ENCODE assay signal across 10 cellular contexts in the genomic region with DNA sequence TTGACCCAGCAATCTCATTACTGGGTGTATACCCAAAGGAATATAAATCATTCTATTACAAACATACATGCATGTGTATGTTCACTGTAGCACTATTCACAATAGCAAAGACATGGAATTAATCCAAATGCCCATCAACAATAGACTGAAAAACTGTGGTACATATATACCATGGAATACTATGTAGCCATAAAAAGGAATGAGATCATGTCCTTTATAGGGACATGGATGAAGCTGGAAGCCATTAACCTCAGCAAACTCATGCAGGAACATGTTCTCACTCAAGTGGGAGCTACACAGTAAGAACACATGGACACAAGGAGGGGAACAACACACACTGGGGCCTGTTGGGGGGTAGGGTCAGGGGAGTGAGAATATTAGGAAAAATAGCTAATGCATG. TPM values are rescaled to one million over a fixed set of nuclear protein-coding genes. Genes with fewer than 3 reads are reported as not detected.
A peak's percentile ranks its signal among the peaks of the same experiment; 100 is the strongest.
DNase-seq lines count a peak whose midpoint lies in the region; ATAC-seq and TF ChIP-seq lines count a peak whose summit lies in the region.
"Not testable (repeated sequence)": the region's sequence is repeated elsewhere in the genome, so short reads cannot be mapped to it uniquely, and the experiment has no call there.
"Had no signal": no experiment of that assay in that cellular context is flagged by ENCODE, and none has a peak within 500 bp of the region (broad histone marks: within the 10 kb centered on the region; RNA-seq: fewer than 3 reads in every experiment).

No MANE protein-coding gene starts in this region.

- not testable (repeated sequence) for H3K4me3 ChIP-seq in CD4-positive, alpha-beta memory T cell (ENCODE audit: low read length in 2 of 2)

- peak overlapping the region in 4 of 7 donors; percentile 46 to 76 (median 54) for H3K27ac Mint-ChIP-seq in CD4-positive, alpha-beta memory T cell
- H3K27ac Mint-ChIP-seq in activated T-helper 2 cell treated with anti-CD3 and anti-CD28 coated beads, Interferon-gamma antibody, Interleukin-2, Interleukin-4, amounts not matched to agents 10 μg/mL and 5 μg/mL and 100 μg/mL, durations not matched to agents 14 hours and 24 hours and 36 hours; stimulated activated naive CD8-positive, alpha-beta T cell treated with anti-CD3 and anti-CD28 coated beads, Interleukin-15, Interleukin-2, amounts not matched to agents 100 ng/mL and 50 ng/mL, for 24 hours: not testable (repeated sequence)
- H3K27ac Mint-ChIP-seq in brain: peak overlapping the region in 3 of 5 experiments; percentile 76 to 82 (median 78)
- peak overlapping the region; percentile 61 to 92 (median 87) for H3K27ac Mint-ChIP-seq in nephron

- POLR2A ChIA-PET in CD4-positive, alpha-beta memory T cell (lab: Charles Lee; ENCODE audit: partially characterized antibody): interaction anchor here (0.6 to 4.5 kb wide), 3 partner anchors 35 to 60 kb away, joined by 3 to 54 read pairs (median 13); partner anchors contain the start of genes MAP3K12, SP1 and TARBP2

- H3K27me3 Mint-ChIP-seq in CD4-positive, alpha-beta memory T cell; activated T-helper 2 cell treated with anti-CD3 and anti-CD28 coated beads, Interferon-gamma antibody, Interleukin-2, Interleukin-4, amounts not matched to agents 10 μg/mL and 5 μg/mL and 100 μg/mL, durations not matched to agents 14 hours and 24 hours and 36 hours (ENCODE audit: low read depth); brain; nephron (ENCODE audit: low read depth); stimulated activated naive CD8-positive, alpha-beta T cell treated with anti-CD3 and anti-CD28 coated beads, Interleukin-15, Interleukin-2, amounts not matched to agents 100 ng/mL and 50 ng/mL, for 24 hours: not testable (repeated sequence)

- H3K9me3 ChIP-seq in CD4-positive, alpha-beta memory T cell (ENCODE audit: control insufficient read depth in 1 of 2, low read length in 2 of 2): not testable (repeated sequence)

- peak overlapping the region in 1 of 8 donors; percentile 73 for H3K4me3 Mint-ChIP-seq in CD4-positive, alpha-beta memory T cell
- H3K4me3 Mint-ChIP-seq in activated T-helper 2 cell treated with anti-CD3 and anti-CD28 coated beads, Interferon-gamma antibody, Interleukin-2, Interleukin-4, amounts not matched to agents 10 μg/mL and 5 μg/mL and 100 μg/mL, durations not matched to agents 14 hours and 24 hours and 36 hours (ENCODE audit: low read depth): peak overlapping the region; percentile 28
- H3K4me3 Mint-ChIP-seq in brain (peak overlapping the region in 4 of 5 experiments; percentile 45 to 66 (median 62)), nephron (peak overlapping the region; percentile 32 to 73 (median 62))
- H3K4me3 Mint-ChIP-seq in stimulated activated naive CD8-positive, alpha-beta T cell treated with anti-CD3 and anti-CD28 coated beads, Interleukin-15, Interleukin-2, amounts not matched to agents 100 ng/mL and 50 ng/mL, for 24 hours: peak overlapping the region; percentile 17

- CTCF ChIA-PET in CD4-positive, alpha-beta memory T cell (lab: Charles Lee; ENCODE audit: partially characterized antibody): interaction anchor here (0.7 to 1.5 kb wide), 3 partner anchors 16 to 249 kb away, joined by 3 to 6 read pairs (median 3); partner anchors contain the start of gene AMHR2

- DNase-seq in CD4-positive, alpha-beta memory T cell; activated T-helper 2 cell treated with anti-CD3 and anti-CD28 coated beads, Interferon-gamma antibody, Interleukin-2, Interleukin-4, amounts not matched to agents 10 μg/mL and 5 μg/mL and 100 μg/mL, durations not matched to agents 14 hours and 24 hours and 36 hours (ENCODE audit: low spot score): not testable (repeated sequence)

- H3K27ac ChIP-seq in CD4-positive, alpha-beta memory T cell (ENCODE audit: low read depth, low read length): not testable (repeated sequence)

- ATAC-seq in SK-N-SH treated with all-trans-retinoic acid at 6 μM for 48 hours: not testable (repeated sequence)

- not testable (repeated sequence) for TF ChIP-seq CTCF in brain (conservative IDR thresholded peaks at IDR 0.05); nephron (IDR thresholded peaks at IDR 0.05; ENCODE audit: unreplicated experiment in 3 of 3)

- H3K4me1 Mint-ChIP-seq in CD4-positive, alpha-beta memory T cell: peaks cover 14 to 42% (median 27%) of the 10 kb centered on the region in 4 donors
- H3K4me1 Mint-ChIP-seq in activated T-helper 2 cell treated with anti-CD3 and anti-CD28 coated beads, Interferon-gamma antibody, Interleukin-2, Interleukin-4, amounts not matched to agents 10 μg/mL and 5 μg/mL and 100 μg/mL, durations not matched to agents 14 hours and 24 hours and 36 hours (ENCODE audit: low read depth): peaks cover 18% of the 10 kb centered on the region
- H3K4me1 Mint-ChIP-seq in brain: peaks cover 35% of the 10 kb centered on the region
- peaks cover 25% of the 10 kb centered on the region for H3K4me1 Mint-ChIP-seq in nephron
- H3K4me1 Mint-ChIP-seq in stimulated activated naive CD8-positive, alpha-beta T cell treated with anti-CD3 and anti-CD28 coated beads, Interleukin-15, Interleukin-2, amounts not matched to agents 100 ng/mL and 50 ng/mL, for 24 hours (ENCODE audit: low read depth): peaks cover 27% of the 10 kb centered on the region

- intact Hi-C loops in CD4-positive, alpha-beta memory T cell (cut with micrococcal nuclease); activated T-helper 2 cell treated with anti-CD3 and anti-CD28 coated beads, Interferon-gamma antibody, Interleukin-2, Interleukin-4, amounts not matched to agents 10 μg/mL and 5 μg/mL and 100 μg/mL, durations not matched to agents 14 hours and 24 hours and 36 hours (cut with micrococcal nuclease): not testable (repeated sequence)

- not testable (repeated sequence) for H3K36me3 ChIP-seq in CD4-positive, alpha-beta memory T cell (ENCODE audit: insufficient read depth, low read length)

- H3K9me3 Mint-ChIP-seq in CD4-positive, alpha-beta memory T cell; activated T-helper 2 cell treated with anti-CD3 and anti-CD28 coated beads, Interferon-gamma antibody, Interleukin-2, Interleukin-4, amounts not matched to agents 10 μg/mL and 5 μg/mL and 100 μg/mL, durations not matched to agents 14 hours and 24 hours and 36 hours; brain; nephron; stimulated activated naive CD8-positive, alpha-beta T cell treated with anti-CD3 and anti-CD28 coated beads, Interleukin-15, Interleukin-2, amounts not matched to agents 100 ng/mL and 50 ng/mL, for 24 hours: not testable (repeated sequence)

- peaks cover 27% of the 10 kb centered on the region for H3K4me1 ChIP-seq in CD4-positive, alpha-beta memory T cell (ENCODE audit: insufficient read depth, low read length)

- H3K27me3 ChIP-seq in CD4-positive, alpha-beta memory T cell (ENCODE audit: insufficient read depth, low read length): not testable (repeated sequence)

- H3K36me3 Mint-ChIP-seq in CD4-positive, alpha-beta memory T cell: peaks cover 6 to 20% of the 10 kb centered on the region in 2 donors
- peaks cover 28% of the 10 kb centered on the region for H3K36me3 Mint-ChIP-seq in activated T-helper 2 cell treated with anti-CD3 and anti-CD28 coated beads, Interferon-gamma antibody, Interleukin-2, Interleukin-4, amounts not matched to agents 10 μg/mL and 5 μg/mL and 100 μg/mL, durations not matched to agents 14 hours and 24 hours and 36 hours (ENCODE audit: low read depth)
- H3K36me3 Mint-ChIP-seq in brain: peaks cover 11% of the 10 kb centered on the region
- not testable (repeated sequence) for H3K36me3 Mint-ChIP-seq in nephron (ENCODE audit: low read depth)
- peaks cover 16% of the 10 kb centered on the region for H3K36me3 Mint-ChIP-seq in stimulated activated naive CD8-positive, alpha-beta T cell treated with anti-CD3 and anti-CD28 coated beads, Interleukin-15, Interleukin-2, amounts not matched to agents 100 ng/mL and 50 ng/mL, for 24 hours (ENCODE audit: low read depth)

TF ChIP-seq in SK-N-SH treated with all-trans-retinoic acid at 6 μM for 48 hours, 23 proteins besides CTCF, POLR2A, EP300 and RAD21:
- TF ChIP-seq ZNF8 (CRISPR knock-in tag; IDR thresholded peaks at IDR 0.05): peak; percentile 74

RNA-seq across cellular contexts. Expression of gene PRR13, which starts 2.0 kb away (rescaled TPM):
- total RNA-seq in CD4-positive, alpha-beta memory T cell: 100 to 1,000 TPM; 242 to 247 TPM
- polyA plus RNA-seq in CD4-positive, alpha-beta memory T cell: 100 to 1,000 TPM; 545 to 843 TPM
- total RNA-seq in activated T-helper 2 cell treated with anti-CD3 and anti-CD28 coated beads, Interferon-gamma antibody, Interleukin-2, Interleukin-4, amounts not matched to agents 10 μg/mL and 5 μg/mL and 100 μg/mL, durations not matched to agents 14 hours and 24 hours and 36 hours: 178 and 198 TPM in 2 replicates
- polyA plus RNA-seq in brain (ENCODE audit: insufficient read depth, low read depth, low replicate concordance): 109 TPM

RNA-seq across cellular contexts. Expression of gene PCBP2, which starts 12.3 kb away (rescaled TPM):
- 100 to 1,000 TPM; 848 to 858 TPM for total RNA-seq in CD4-positive, alpha-beta memory T cell
- 100 to 1,000 TPM in 1 of 2 donors, 10 to 100 TPM in 1; 88.0 to 118 TPM for polyA plus RNA-seq in CD4-positive, alpha-beta memory T cell
- 985 and 1,001 TPM in 2 replicates for total RNA-seq in activated T-helper 2 cell treated with anti-CD3 and anti-CD28 coated beads, Interferon-gamma antibody, Interleukin-2, Interleukin-4, amounts not matched to agents 10 μg/mL and 5 μg/mL and 100 μg/mL, durations not matched to agents 14 hours and 24 hours and 36 hours
- 1,093 TPM for polyA plus RNA-seq in brain (ENCODE audit: insufficient read depth, low read depth, low replicate concordance)

RNA-seq across cellular contexts. Expression of gene AMHR2, which starts 15.9 kb away (rescaled TPM):
- total RNA-seq in CD4-positive, alpha-beta memory T cell: not detected
- polyA plus RNA-seq in CD4-positive, alpha-beta memory T cell: not detected
- total RNA-seq in activated T-helper 2 cell treated with anti-CD3 and anti-CD28 coated beads, Interferon-gamma antibody, Interleukin-2, Interleukin-4, amounts not matched to agents 10 μg/mL and 5 μg/mL and 100 μg/mL, durations not matched to agents 14 hours and 24 hours and 36 hours: not detected in 2 replicates
- polyA plus RNA-seq in brain (ENCODE audit: insufficient read depth, low read depth, low replicate concordance): not detected
- total RNA-seq: PC-9, Right ventricle myocardium inferior, RPMI7951 had no signal
- polyA plus RNA-seq: CD14-positive monocyte had no signal

RNA-seq across cellular contexts. Expression of gene SP1, which starts 59.6 kb away (rescaled TPM):
- 100 to 1,000 TPM; 109 to 110 TPM for total RNA-seq in CD4-positive, alpha-beta memory T cell
- 10 to 100 TPM in 1 of 2 donors, 1 to 10 TPM in 1; 4.3 to 10.6 TPM for polyA plus RNA-seq in CD4-positive, alpha-beta memory T cell
- total RNA-seq in activated T-helper 2 cell treated with anti-CD3 and anti-CD28 coated beads, Interferon-gamma antibody, Interleukin-2, Interleukin-4, amounts not matched to agents 10 μg/mL and 5 μg/mL and 100 μg/mL, durations not matched to agents 14 hours and 24 hours and 36 hours: 66.4 and 67.9 TPM in 2 replicates
- 18.9 TPM for polyA plus RNA-seq in brain (ENCODE audit: insufficient read depth, low read depth, low replicate concordance)

RNA-seq across cellular contexts. Expression of gene MAP3K12, which starts 59.7 kb away (rescaled TPM):
- total RNA-seq in CD4-positive, alpha-beta memory T cell: 10 to 100 TPM; 25.0 to 28.2 TPM
- polyA plus RNA-seq in CD4-positive, alpha-beta memory T cell: 1 to 10 TPM; 3.1 to 8.5 TPM
- total RNA-seq in activated T-helper 2 cell treated with anti-CD3 and anti-CD28 coated beads, Interferon-gamma antibody, Interleukin-2, Interleukin-4, amounts not matched to agents 10 μg/mL and 5 μg/mL and 100 μg/mL, durations not matched to agents 14 hours and 24 hours and 36 hours: 14.4 and 14.7 TPM in 2 replicates
- polyA plus RNA-seq in brain (ENCODE audit: insufficient read depth, low read depth, low replicate concordance): 16.8 TPM
